In the genomic region with DNA sequence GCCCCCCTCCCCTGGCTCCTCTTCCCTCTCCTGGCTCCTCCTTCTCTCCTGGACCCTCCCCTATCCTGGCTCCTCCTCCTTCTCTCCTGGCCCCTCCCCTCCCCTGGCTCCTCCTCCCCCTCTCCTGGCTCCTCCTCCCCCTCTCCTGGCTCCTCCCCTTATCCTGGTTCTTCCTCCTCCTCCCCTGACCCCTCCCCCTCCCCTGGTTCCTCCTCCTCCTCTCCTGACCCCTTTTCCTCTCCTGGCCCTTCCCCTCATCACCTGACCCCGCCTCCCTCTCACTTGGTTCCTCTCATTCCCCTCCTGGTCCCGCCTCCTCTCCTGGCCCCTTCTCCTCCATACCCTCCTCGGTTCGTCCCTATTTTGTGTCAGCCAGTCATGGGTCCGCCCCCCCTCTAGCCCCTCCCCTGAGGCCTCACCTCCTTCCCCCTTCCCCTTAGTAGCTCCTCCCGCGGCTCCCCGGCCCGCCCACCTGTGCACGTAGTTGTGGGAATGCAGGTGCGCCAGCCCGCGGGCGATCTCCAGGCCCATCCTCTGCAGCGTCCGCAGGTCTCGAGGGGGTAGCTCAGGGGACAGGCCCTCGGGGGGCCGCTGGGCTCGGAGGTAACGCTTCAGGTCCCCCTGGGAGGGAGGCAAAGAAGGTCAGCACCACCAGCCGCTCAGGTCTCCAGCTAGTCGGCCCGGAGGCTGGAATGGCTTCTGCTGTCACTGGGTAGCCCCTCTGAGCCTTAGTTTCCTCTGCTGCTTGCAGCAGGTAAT, we compare ENCODE assay signal across 6 cellular contexts. TPM values are rescaled to one million over a fixed set of nuclear protein-coding genes. Genes with fewer than 3 reads are reported as not detected.
DNase-seq lines count a peak whose midpoint lies in the region; ATAC-seq and TF ChIP-seq lines count a peak whose summit lies in the region.

No MANE protein-coding gene starts in this region.

- H3K4me1 ChIP-seq in foreskin keratinocyte, result no peaks in the 10 kb centered on the region

- ATAC-seq in foreskin keratinocyte, result peak; percentile 79

- peaks cover 27% of the 10 kb centered on the region for H3K27me3 ChIP-seq in foreskin keratinocyte

- H3K27ac ChIP-seq in VCaP (peak overlapping the region; percentile 78), foreskin keratinocyte (no peak overlapping the region)

- peak; percentile 99 for DNase-seq in Caki2 (ENCODE audit: low read depth)
- DNase-seq in NCI-H128 (lab: John Stamatoyannopoulos, UW; ENCODE audit: unreplicated experiment), result peak; percentile 53
- DNase-seq in foreskin keratinocyte, result peak; percentile 95 to 98
- peak; percentile 45 for DNase-seq in stimulated activated CD8-positive, alpha-beta memory T cell treated with anti-CD3 and anti-CD28 coated beads, Interleukin-4, amount 100 ng/mL, for 24 hours (ENCODE audit: low read depth)
- DNase-seq in NCI-H524 treated with DMSO at 0.1 percent for 48 hours (lab: John Stamatoyannopoulos, UW), result no peak

- TF ChIP-seq CTCF in VCaP (conservative IDR thresholded peaks at IDR 0.05), result no peak
- TF ChIP-seq CTCF in foreskin keratinocyte (conservative IDR thresholded peaks at IDR 0.05), result no peak

- in situ Hi-C loops in Caki2 (cut with HindIII; ENCODE audit: low pct_unique_long_range_greater_than_20kb, low sequenced_read_pairs), result no loop called here

RNA-seq across cellular contexts. Expression of gene LMTK3, which starts 9.5 kb away (rescaled TPM):
- total RNA-seq in Caki2 (2014; rRNA removed; shearing (Covaris generic); ENCODE audit: low replicate concordance), result 4.2 and 10.5 TPM in 2 replicates
- total RNA-seq in foreskin keratinocyte, result 4.2 and 4.3 TPM in 2 replicates
- 3.6 TPM in 2 replicates for polyA plus RNA-seq in foreskin keratinocyte

RNA-seq across cellular contexts. Expression of gene CYTH2, which starts 33.0 kb away (rescaled TPM):
- total RNA-seq in Caki2 (2014; rRNA removed; shearing (Covaris generic); ENCODE audit: low replicate concordance), result 121 and 164 TPM in 2 replicates
- total RNA-seq in foreskin keratinocyte, result 33.5 and 34.1 TPM in 2 replicates
- 44.8 and 46.9 TPM in 2 replicates for polyA plus RNA-seq in foreskin keratinocyte

RNA-seq across cellular contexts. Expression of gene KCNJ14, which starts 46.8 kb away (rescaled TPM):
- total RNA-seq in Caki2 (2014; rRNA removed; shearing (Covaris generic); ENCODE audit: low replicate concordance), result 0.37 and 0.78 TPM in 2 replicates
- 0.49 and 0.51 TPM in 2 replicates for total RNA-seq in foreskin keratinocyte
- polyA plus RNA-seq in foreskin keratinocyte, result 0.28 and 0.43 TPM in 2 replicates

RNA-seq across cellular contexts. Expression of gene SULT2B1, which starts 49.8 kb away (rescaled TPM):
- 0.20 TPM in 1 of 2 replicates, not detected in the other for total RNA-seq in Caki2 (2014; rRNA removed; shearing (Covaris generic); ENCODE audit: low replicate concordance)
- 1.0 and 1.3 TPM in 2 replicates for total RNA-seq in foreskin keratinocyte
- 1.6 and 2.4 TPM in 2 replicates for polyA plus RNA-seq in foreskin keratinocyte

RNA-seq across cellular contexts. Expression of gene GRWD1, which starts 56.4 kb away (rescaled TPM):
- 89.6 and 91.1 TPM in 2 replicates for total RNA-seq in Caki2 (2014; rRNA removed; shearing (Covaris generic); ENCODE audit: low replicate concordance)
- total RNA-seq in foreskin keratinocyte, result 54.9 and 59.6 TPM in 2 replicates
- polyA plus RNA-seq in foreskin keratinocyte, result 43.9 and 50.7 TPM in 2 replicates
